Comparison of ENCODE assay signal across 14 cellular contexts in genomic region chr14:89534896-89535615, GRCh38.
DNase-seq lines count a peak whose midpoint lies in the region; ATAC-seq and TF ChIP-seq lines count a peak whose summit lies in the region.
"Had no signal": no experiment of that assay in that cellular context is flagged by ENCODE, and none has a peak within 500 bp of the region (broad histone marks: within the 10 kb centered on the region; RNA-seq: fewer than 3 reads in every experiment).

No MANE protein-coding gene starts in this region.

- peaks cover 0 to 3% (median 0%) of the 10 kb centered on the region in 7 donors for H3K9me3 Mint-ChIP-seq in CD4-positive, CD25-positive, alpha-beta regulatory T cell
- H3K9me3 Mint-ChIP-seq in osteocyte (ENCODE audit: unreplicated experiment), result no peaks in the 10 kb centered on the region

- no peaks in the 10 kb centered on the region for H3K27me3 Mint-ChIP-seq in CD4-positive, CD25-positive, alpha-beta regulatory T cell
- no peaks in the 10 kb centered on the region for H3K27me3 Mint-ChIP-seq in osteocyte (ENCODE audit: unreplicated experiment)

- H3K36me3 ChIP-seq in CD4-positive, CD25-positive, alpha-beta regulatory T cell (ENCODE audit: control insufficient read depth, insufficient read depth, low read length), result no peaks in the 10 kb centered on the region
- H3K36me3 ChIP-seq in esophagus muscularis mucosa, result no peaks in the 10 kb centered on the region
- no peaks in the 10 kb centered on the region for H3K36me3 ChIP-seq in upper lobe of right lung
- no peaks in the 10 kb centered on the region for H3K36me3 ChIP-seq in transverse colon
- H3K36me3 ChIP-seq: BE2C had no signal

- TF ChIP-seq EP300 in esophagus muscularis mucosa (IDR thresholded peaks at IDR 0.05), result no peak
- TF ChIP-seq EP300 in transverse colon (IDR thresholded peaks at IDR 0.05; ENCODE audit: low read depth), result no peak

- H3K4me1 ChIP-seq in CD4-positive, CD25-positive, alpha-beta regulatory T cell (ENCODE audit: control insufficient read depth, insufficient read depth, low read length, poor library complexity, severe bottlenecking), result peaks cover 6% of the 10 kb centered on the region
- H3K4me1 ChIP-seq in esophagus muscularis mucosa (peaks cover 15 to 42% (median 35%) of the 10 kb centered on the region in 4 donors), upper lobe of right lung (peaks cover 8% of the 10 kb centered on the region), transverse colon (peaks cover 3 to 18% (median 7%) of the 10 kb centered on the region in 4 donors)
- H3K4me1 ChIP-seq: BE2C, foreskin keratinocyte had no signal

- 46% methylated on average over 4 of the region's 4 CpGs for WGBS in esophagus muscularis mucosa
- WGBS in transverse colon (ENCODE audit: low coverage in 1 of 2), 2 donors, result 74 to 77% methylated on average over 4 of the region's 4 CpGs

- peaks cover 30 to 62% (median 51%) of the 10 kb centered on the region in 4 donors for H3K4me1 Mint-ChIP-seq in CD4-positive, CD25-positive, alpha-beta regulatory T cell
- H3K4me1 Mint-ChIP-seq in osteocyte (ENCODE audit: unreplicated experiment), result peaks cover 28% of the 10 kb centered on the region

- TF ChIP-seq CTCF in esophagus muscularis mucosa (IDR thresholded peaks at IDR 0.05) (no peak), osteocyte (IDR thresholded peaks at IDR 0.05) (no peak), upper lobe of right lung (IDR thresholded peaks at IDR 0.05) (no peak), transverse colon (IDR thresholded peaks at IDR 0.05) (no peak)

- no peaks in the 10 kb centered on the region for H3K9me3 ChIP-seq in CD4-positive, CD25-positive, alpha-beta regulatory T cell (ENCODE audit: control insufficient read depth in 2 of 2, low read length in 2 of 2)
- H3K9me3 ChIP-seq in esophagus muscularis mucosa (no peaks in the 10 kb centered on the region), upper lobe of right lung (no peaks in the 10 kb centered on the region), transverse colon (no peaks in the 10 kb centered on the region)
- H3K9me3 ChIP-seq: BE2C had no signal

- no peak for ATAC-seq in CD4-positive, CD25-positive, alpha-beta regulatory T cell (ENCODE audit: low read depth in 2 of 2)
- no peak for ATAC-seq in upper lobe of right lung
- ATAC-seq in HG03139 (IDR thresholded peaks at IDR 0.05; ENCODE audit: unreplicated experiment), result no peak
- ATAC-seq: foreskin keratinocyte had no signal

- H3K27ac Mint-ChIP-seq in CD4-positive, CD25-positive, alpha-beta regulatory T cell, result peak overlapping the region in 2 of 3 donors; percentile 6 to 8
- peak overlapping the region; percentile 69 for H3K27ac Mint-ChIP-seq in osteocyte (ENCODE audit: unreplicated experiment)

- H3K27me3 ChIP-seq in CD4-positive, CD25-positive, alpha-beta regulatory T cell (ENCODE audit: control insufficient read depth, insufficient read depth, low read length), result no peaks in the 10 kb centered on the region
- no peaks in the 10 kb centered on the region for H3K27me3 ChIP-seq in esophagus muscularis mucosa
- no peaks in the 10 kb centered on the region for H3K27me3 ChIP-seq in upper lobe of right lung
- H3K27me3 ChIP-seq in transverse colon, result no peaks in the 10 kb centered on the region
- H3K27me3 ChIP-seq: BE2C, foreskin keratinocyte had no signal

- intact Hi-C loops in esophagus muscularis mucosa (cut with DNase I), result no loop called here
- intact Hi-C loops in upper lobe of right lung (cut with DNase I), result no loop called here
- intact Hi-C loops in transverse colon (cut with DNase I; ENCODE audit: low total_unique reads), result no loop called here

- peaks cover 25% of the 10 kb centered on the region for H3K36me3 Mint-ChIP-seq in CD4-positive, CD25-positive, alpha-beta regulatory T cell
- peaks cover 6% of the 10 kb centered on the region for H3K36me3 Mint-ChIP-seq in osteocyte (ENCODE audit: unreplicated experiment)

- no peak for DNase-seq in CD4-positive, CD25-positive, alpha-beta regulatory T cell
- DNase-seq in M059J (ENCODE audit: low read depth) (peak; percentile 45), esophagus muscularis mucosa (ENCODE audit: extremely low spot score) (peak; percentile 26), osteocyte (ENCODE audit: extremely low spot score, unreplicated experiment) (no peak), NCI-H446 treated with DMSO at 0.1 percent for 48 hours (lab: John Stamatoyannopoulos, UW) (no peak), upper lobe of right lung (no peak), transverse colon (no peak)
- DNase-seq: activated CD4-positive, alpha-beta T cell treated with anti-CD3 and anti-CD28 coated beads for 1 hour; BE2C; DMS 273 treated with DMSO at 0.1 percent for 48 hours; foreskin keratinocyte; NCI-H1930; stimulated activated CD4-positive, alpha-beta T cell treated with anti-CD3 and anti-CD28 coated beads, Interleukin-2, amount 100 ng/mL, for 24 hours had no signal

- TF ChIP-seq POLR2A in esophagus muscularis mucosa (IDR thresholded peaks at IDR 0.05; ENCODE audit: low read depth) (no peak), transverse colon (IDR thresholded peaks at IDR 0.05) (no peak)

- in situ Hi-C loops in transverse colon (cut with MboI; ENCODE audit: low pct_ligation_motif_present in 1 of 4, low pct_unique_long_range_greater_than_20kb in 1 of 4, low sequenced_read_pairs in 3 of 4), result no loop called here

- no peak overlapping the region for H3K4me3 Mint-ChIP-seq in CD4-positive, CD25-positive, alpha-beta regulatory T cell
- peak overlapping the region; percentile 3 for H3K4me3 Mint-ChIP-seq in osteocyte (ENCODE audit: unreplicated experiment)

- no peak overlapping the region for H3K27ac ChIP-seq in CD4-positive, CD25-positive, alpha-beta regulatory T cell (ENCODE audit: insufficient read depth, low read length, poor library complexity, severe bottlenecking)
- H3K27ac ChIP-seq in esophagus muscularis mucosa (replicated peaks in 1 of 4) (no peak overlapping the region), upper lobe of right lung (no peak overlapping the region), transverse colon (peak overlapping the region in 2 of 4 donors; percentile 13 to 21)
- H3K27ac ChIP-seq: foreskin keratinocyte had no signal

- H3K4me3 ChIP-seq in CD4-positive, CD25-positive, alpha-beta regulatory T cell (ENCODE audit: low read depth, low read length), result no peak overlapping the region
- no peak overlapping the region for H3K4me3 ChIP-seq in esophagus muscularis mucosa
- no peak overlapping the region for H3K4me3 ChIP-seq in upper lobe of right lung
- no peak overlapping the region for H3K4me3 ChIP-seq in transverse colon

Comparison
In these comparisons a context has a peak if more than half of its experiments do, and no peak if none do; other contexts are left out.
1. DNase-seq: peak in M059J (single experiment) and esophagus muscularis mucosa (single experiment); none in CD4-positive, CD25-positive, alpha-beta regulatory T cell (0 of 3), osteocyte (single experiment), NCI-H446 treated with DMSO at 0.1 percent for 48 hours (single experiment), upper lobe of right lung (single experiment) and transverse colon (single experiment).